ENCODE assay signal across 1 cellular context in the genomic region with DNA sequence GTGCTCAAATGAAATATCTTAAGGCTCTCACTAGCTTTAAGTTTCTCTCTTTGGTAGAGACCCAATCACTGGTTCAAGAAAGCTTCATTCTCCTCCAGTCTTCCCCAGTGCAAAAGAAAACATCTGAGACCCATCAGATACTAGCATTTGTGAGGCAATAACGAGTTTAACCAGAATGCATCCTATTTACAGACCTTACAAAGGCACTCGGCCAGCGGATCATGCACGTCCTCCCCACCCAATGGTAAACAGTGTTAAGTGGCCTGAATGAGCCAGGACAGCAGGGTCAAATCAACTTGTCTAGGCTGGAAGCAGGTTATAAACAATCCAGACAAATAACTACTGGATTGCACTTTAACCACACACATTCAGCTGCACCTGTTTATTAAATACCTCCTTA. TPM values are rescaled to one million over a fixed set of nuclear protein-coding genes. Genes with fewer than 3 reads are reported as not detected.
"Had no signal": no experiment of that assay in that cellular context is flagged by ENCODE, and none has a peak within 500 bp of the region (broad histone marks: within the 10 kb centered on the region; RNA-seq: fewer than 3 reads in every experiment).

No MANE protein-coding gene starts in this region.

RNA-seq across cellular contexts. Expression of gene IGSF3, which starts 48.4 kb away (rescaled TPM):
- polyA plus RNA-seq: immature natural killer cell had no signal
